In the genomic region with DNA sequence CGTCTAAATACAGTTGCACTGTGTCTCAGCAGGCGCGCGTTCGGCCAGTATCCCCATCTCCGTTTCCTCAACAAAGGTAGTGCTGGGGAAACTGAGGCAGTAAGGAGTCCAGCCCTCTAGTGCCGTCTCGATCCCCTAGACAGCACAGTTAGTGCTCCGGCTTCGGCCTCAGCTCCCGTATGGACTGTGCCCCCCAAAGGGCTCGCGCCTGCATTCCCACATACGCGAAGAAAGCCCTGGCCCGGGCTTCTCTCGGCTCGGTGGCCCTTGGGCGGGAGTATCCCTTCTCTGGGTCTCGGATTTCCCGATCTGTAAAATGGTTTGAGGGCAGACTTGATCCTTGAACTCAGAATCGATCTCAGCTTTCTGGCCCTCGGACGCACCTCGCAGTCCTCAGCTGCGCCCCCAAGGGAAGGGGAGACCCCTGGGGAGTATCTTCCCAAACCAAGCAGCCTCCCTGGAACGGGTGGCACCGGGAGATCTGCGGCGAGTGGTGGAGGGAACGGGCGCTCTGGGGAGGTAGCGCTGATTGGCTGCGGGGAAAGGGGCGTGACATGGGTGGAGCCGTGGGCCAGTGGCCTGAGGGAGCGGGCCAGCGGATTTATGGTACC, we compare ENCODE assay signal across 8 cellular contexts. TPM values are rescaled to one million over a fixed set of nuclear protein-coding genes. Genes with fewer than 3 reads are reported as not detected.
DNase-seq lines count a peak whose midpoint lies in the region; ATAC-seq and TF ChIP-seq lines count a peak whose summit lies in the region.

No MANE protein-coding gene starts in this region.

- no peaks in the 10 kb centered on the region for H3K9me3 Mint-ChIP-seq in Caco-2 (ENCODE audit: unreplicated experiment)
- no peaks in the 10 kb centered on the region for H3K9me3 Mint-ChIP-seq in activated T-helper 17 cell treated with anti-CD3 and anti-CD28 coated beads, Interleukin-2, amount 50 U/mL, for 72 hours
- H3K9me3 Mint-ChIP-seq in naive thymus-derived CD4-positive, alpha-beta T cell, result peaks cover 0 to 3% (median 0%) of the 10 kb centered on the region in 11 donors

- intact Hi-C loops in Caco-2 (cut with micrococcal nuclease; ENCODE audit: unreplicated experiment) (loop anchor here (1.0 kb wide), 1 partner anchor 18 kb away; no protein-coding TSS in a partner anchor), Panc1 (cut with micrococcal nuclease; ENCODE audit: unreplicated experiment) (no loop called here)
- intact Hi-C loops in naive thymus-derived CD4-positive, alpha-beta T cell (cut with micrococcal nuclease), result loop anchor here (1.0 to 5.0 kb wide), 19 partner anchors 12 to 1634 kb away; partner anchors contain the start of genes ARHGAP1 (in 2 of the 2), ATG13 (in 2 of the 2), CRY2 (in 2 of the 2) and HARBI1 (in 2 of the 2)

- ATAC-seq in GM21515 (IDR thresholded peaks at IDR 0.05; ENCODE audit: unreplicated experiment) (peak; percentile 38), Panc1 (peak; percentile 78)
- ATAC-seq in activated T-helper 17 cell treated with anti-CD3 and anti-CD28 coated beads, Interleukin-2, amount 50 U/mL, for 72 hours (replicated peaks), result peak; percentile 56
- ATAC-seq in naive thymus-derived CD4-positive, alpha-beta T cell, result no peak

- in situ Hi-C loops in Panc1 (cut with HindIII; ENCODE audit: low pct_unique_long_range_greater_than_20kb, low sequenced_read_pairs), result no loop called here

- H3K27me3 Mint-ChIP-seq in Caco-2 (ENCODE audit: insufficient read depth, unreplicated experiment), result no peaks in the 10 kb centered on the region
- no peaks in the 10 kb centered on the region for H3K27me3 Mint-ChIP-seq in activated T-helper 17 cell treated with anti-CD3 and anti-CD28 coated beads, Interleukin-2, amount 50 U/mL, for 72 hours
- H3K27me3 Mint-ChIP-seq in naive thymus-derived CD4-positive, alpha-beta T cell, result peaks cover 0 to 16% (median 4%) of the 10 kb centered on the region in 5 donors

- CTCF ChIA-PET in Caco-2 (lab: Charles Lee), result interaction anchor here (0.7 to 1.4 kb wide), 5 partner anchors 19 to 147 kb away, joined by 3 to 6 read pairs (median 4); no protein-coding TSS in a partner anchor
- CTCF ChIA-PET in Panc1 (lab: Charles Lee), result no interaction called here
- CTCF ChIA-PET in naive thymus-derived CD4-positive, alpha-beta T cell (lab: Charles Lee), result interaction anchor here (0.5 to 1.2 kb wide), 7 partner anchors 8 to 267 kb away, joined by 3 to 4 read pairs (median 3); partner anchors contain the start of gene CRY2

- no peak for TF ChIP-seq CTCF in Caco-2 (IDR thresholded peaks at IDR 0.05; ENCODE audit: insufficient read depth in 1 of 2, low read depth in 1 of 2, low read length in 1 of 2, severe bottlenecking in 1 of 2, unreplicated experiment in 1 of 2)
- no peak for TF ChIP-seq CTCF in Panc1 (IDR thresholded peaks at IDR 0.05)

- H3K27ac ChIP-seq in Panc1 (ENCODE audit: low read length), result peak overlapping the region; percentile 94
- H3K27ac ChIP-seq in naive thymus-derived CD4-positive, alpha-beta T cell (ENCODE audit: low read depth, low read length), result peak overlapping the region; percentile 87

- peak; percentile 88 to 89 for DNase-seq in Caco-2
- DNase-seq in KG1 (lab: John Stamatoyannopoulos, UW), result peak; percentile 37
- peak; percentile 33 for DNase-seq in Panc1 (ENCODE audit: low read depth, low spot score)
- peak; percentile 55 for DNase-seq in fibroblast of peridontal ligament (ENCODE audit: extremely low read depth)
- DNase-seq in naive thymus-derived CD4-positive, alpha-beta T cell, result peak in 2 of 9 donors; percentile 35 to 80
- DNase-seq in stromal cell of bone marrow (ENCODE audit: low read depth), result peak; percentile 55

- H3K9me3 ChIP-seq in Caco-2 (no peaks in the 10 kb centered on the region), Panc1 (ENCODE audit: control insufficient read depth, insufficient read depth, low read depth, low read length) (no peaks in the 10 kb centered on the region)
- H3K9me3 ChIP-seq in naive thymus-derived CD4-positive, alpha-beta T cell (ENCODE audit: control insufficient read depth in 2 of 3, low read length in 3 of 3), result no peaks in the 10 kb centered on the region

- H3K4me1 ChIP-seq in Caco-2 (peaks cover 17% of the 10 kb centered on the region), Panc1 (ENCODE audit: control insufficient read depth, insufficient read depth, low read length) (peaks cover 11% of the 10 kb centered on the region)
- H3K4me1 ChIP-seq in naive thymus-derived CD4-positive, alpha-beta T cell (ENCODE audit: control insufficient read depth in 2 of 2, insufficient read depth in 2 of 2, low read length in 2 of 2), result peaks cover 24 to 36% of the 10 kb centered on the region in 2 donors

- TSS peak; percentile 44 for BruUV-seq in Caco-2 (replicated peaks; lab: Mats Ljungman, UMichigan)
- no TSS peak for BruUV-seq in Panc1 (replicated peaks; lab: Mats Ljungman, UMichigan)

- H3K4me3 ChIP-seq in Caco-2 (ENCODE audit: low read depth, low read length) (peak overlapping the region; percentile 92), Panc1 (ENCODE audit: low read depth in 2 of 2, low read length in 2 of 2) (peak overlapping the region; percentile 95 to 100)
- H3K4me3 ChIP-seq in naive thymus-derived CD4-positive, alpha-beta T cell (ENCODE audit: low read length), result peak overlapping the region; percentile 72

- H3K4me3 Mint-ChIP-seq in Caco-2 (ENCODE audit: unreplicated experiment), result peak overlapping the region; percentile 83
- H3K4me3 Mint-ChIP-seq in activated T-helper 17 cell treated with anti-CD3 and anti-CD28 coated beads, Interleukin-2, amount 50 U/mL, for 72 hours, result peak overlapping the region; percentile 98
- peak overlapping the region; percentile 86 to 98 (median 96) for H3K4me3 Mint-ChIP-seq in naive thymus-derived CD4-positive, alpha-beta T cell

- POLR2A ChIA-PET in Caco-2 (lab: Charles Lee) (interaction anchor here (0.6 to 1.0 kb wide), 6 partner anchors 8 to 1660 kb away, joined by 4 to 5 read pairs (median 4); no protein-coding TSS in a partner anchor), Panc1 (lab: Charles Lee) (no interaction called here)
- POLR2A ChIA-PET in naive thymus-derived CD4-positive, alpha-beta T cell (lab: Charles Lee), result interaction anchor here (0.5 to 3.3 kb wide), 8 partner anchors 8 to 689 kb away, joined by 3 to 26 read pairs (median 4); partner anchors contain the start of gene CRY2

- peaks cover 6% of the 10 kb centered on the region for H3K4me1 Mint-ChIP-seq in Caco-2 (ENCODE audit: low read depth, unreplicated experiment)
- H3K4me1 Mint-ChIP-seq in activated T-helper 17 cell treated with anti-CD3 and anti-CD28 coated beads, Interleukin-2, amount 50 U/mL, for 72 hours, result peaks cover 10% of the 10 kb centered on the region
- H3K4me1 Mint-ChIP-seq in naive thymus-derived CD4-positive, alpha-beta T cell, result peaks cover 34 to 65% (median 49%) of the 10 kb centered on the region in 7 donors

- H3K27ac Mint-ChIP-seq in Caco-2 (ENCODE audit: unreplicated experiment), result peak overlapping the region; percentile 99
- H3K27ac Mint-ChIP-seq in activated T-helper 17 cell treated with anti-CD3 and anti-CD28 coated beads, Interleukin-2, amount 50 U/mL, for 72 hours, result peak overlapping the region; percentile 94
- peak overlapping the region; percentile 91 to 100 (median 98) for H3K27ac Mint-ChIP-seq in naive thymus-derived CD4-positive, alpha-beta T cell

- no peaks in the 10 kb centered on the region for H3K27me3 ChIP-seq in Caco-2 (replicated peaks; ENCODE audit: control insufficient read depth, insufficient read depth, low read length)
- H3K27me3 ChIP-seq in Panc1 (ENCODE audit: control insufficient read depth, insufficient read depth, low read length), result no peaks in the 10 kb centered on the region; the same call in 1 of the 2 replicates
- H3K27me3 ChIP-seq in naive thymus-derived CD4-positive, alpha-beta T cell (ENCODE audit: control insufficient read depth in 2 of 2, insufficient read depth in 2 of 2, low read length in 2 of 2), result no peaks in the 10 kb centered on the region

- H3K36me3 ChIP-seq in Caco-2 (ENCODE audit: control insufficient read depth, insufficient read depth, low read length), result peaks cover 3% of the 10 kb centered on the region
- H3K36me3 ChIP-seq in Panc1 (ENCODE audit: control insufficient read depth, insufficient read depth, low read length), result peaks cover 12% of the 10 kb centered on the region
- peaks cover 5 to 26% (median 9%) of the 10 kb centered on the region in 3 experiments for H3K36me3 ChIP-seq in naive thymus-derived CD4-positive, alpha-beta T cell (ENCODE audit: control insufficient read depth in 2 of 3, insufficient read depth in 3 of 3, low read length in 3 of 3)

- H3K36me3 Mint-ChIP-seq in Caco-2 (ENCODE audit: insufficient read depth, unreplicated experiment), result peaks cover 28% of the 10 kb centered on the region
- peaks cover 38% of the 10 kb centered on the region for H3K36me3 Mint-ChIP-seq in activated T-helper 17 cell treated with anti-CD3 and anti-CD28 coated beads, Interleukin-2, amount 50 U/mL, for 72 hours (ENCODE audit: low read depth)
- peaks cover 0 to 8% (median 0%) of the 10 kb centered on the region in 5 donors for H3K36me3 Mint-ChIP-seq in naive thymus-derived CD4-positive, alpha-beta T cell

RNA-seq across cellular contexts. Expression of gene PEX16, which starts 0.8 kb away (rescaled TPM):
- total RNA-seq in Caco-2 (2022) (41.4 and 45.8 TPM in 2 replicates), Panc1 (2021; ENCODE audit: unreplicated experiment) (37.5 TPM)
- 56.2 TPM for polyA plus RNA-seq in Panc1 (2012; ENCODE audit: insufficient read length)
- total RNA-seq in activated T-helper 17 cell treated with anti-CD3 and anti-CD28 coated beads, Interleukin-2, amount 50 U/mL, for 72 hours, result 10 to 100 TPM; 27.9 to 45.4 TPM
- 10 to 100 TPM; 48.2 to 64.3 (median 58.1) TPM for total RNA-seq in naive thymus-derived CD4-positive, alpha-beta T cell
- polyA plus RNA-seq in naive thymus-derived CD4-positive, alpha-beta T cell, result 10 to 100 TPM; 52.9 to 56.7 TPM

RNA-seq across cellular contexts. Expression of gene LARGE2, which starts 4.0 kb away (rescaled TPM):
- 62.3 and 67.4 TPM in 2 replicates for total RNA-seq in Caco-2 (2022)
- total RNA-seq in Panc1 (2021; ENCODE audit: unreplicated experiment), result 1.4 TPM
- polyA plus RNA-seq in Panc1 (2012; ENCODE audit: insufficient read length), result 3.7 TPM
- 1 to 10 TPM in 1 of 2 donors, under 1 TPM in 1; 0.80 to 1.8 TPM for total RNA-seq in activated T-helper 17 cell treated with anti-CD3 and anti-CD28 coated beads, Interleukin-2, amount 50 U/mL, for 72 hours
- total RNA-seq in naive thymus-derived CD4-positive, alpha-beta T cell, result 1 to 10 TPM in 4 of 5 experiments, not detected in 1; 1.2 to 4.8 (median 3.2) TPM
- polyA plus RNA-seq in naive thymus-derived CD4-positive, alpha-beta T cell, result under 1 TPM; 0.24 to 0.77 TPM

RNA-seq across cellular contexts. Expression of gene FREY1, which starts 11.4 kb away (rescaled TPM):
- total RNA-seq in Caco-2 (2022), result 1.2 and 1.3 TPM in 2 replicates
- total RNA-seq in Panc1 (2021; ENCODE audit: unreplicated experiment), result 1.4 TPM
- not detected for polyA plus RNA-seq in Panc1 (2012; ENCODE audit: insufficient read length)
- 1 to 10 TPM; 1.8 to 2.7 TPM for total RNA-seq in activated T-helper 17 cell treated with anti-CD3 and anti-CD28 coated beads, Interleukin-2, amount 50 U/mL, for 72 hours
- 1 to 10 TPM; 3.4 to 8.2 (median 4.6) TPM for total RNA-seq in naive thymus-derived CD4-positive, alpha-beta T cell
- polyA plus RNA-seq in naive thymus-derived CD4-positive, alpha-beta T cell, result not detected

RNA-seq across cellular contexts. Expression of gene MAPK8IP1, which starts 33.0 kb away (rescaled TPM):
- 8.2 and 8.5 TPM in 2 replicates for total RNA-seq in Caco-2 (2022)
- total RNA-seq in Panc1 (2021; ENCODE audit: unreplicated experiment), result 12.7 TPM
- 17.7 TPM for polyA plus RNA-seq in Panc1 (2012; ENCODE audit: insufficient read length)
- under 1 TPM; 0.65 to 0.93 TPM for total RNA-seq in activated T-helper 17 cell treated with anti-CD3 and anti-CD28 coated beads, Interleukin-2, amount 50 U/mL, for 72 hours
- total RNA-seq in naive thymus-derived CD4-positive, alpha-beta T cell, result 1 to 10 TPM in 2 of 5 experiments, under 1 TPM in 3; 0.65 to 7.0 (median 0.92) TPM
- polyA plus RNA-seq in naive thymus-derived CD4-positive, alpha-beta T cell, result not detected

Comparison
In these comparisons a context has a peak if more than half of its experiments do, and no peak if none do; other contexts are left out.
1. RNA of gene LARGE2, which starts 4.0 kb away (total RNA-seq): 62.3 to 67.4 TPM in Caco-2; 1.2 to 4.8 TPM in naive thymus-derived CD4-positive, alpha-beta T cell, 0.80 to 1.8 TPM in activated T-helper 17 cell treated with anti-CD3 and anti-CD28 coated beads, Interleukin-2, amount 50 U/mL, for 72 hours and 1.4 TPM in Panc1 (single experiment); every median in the first group is over 10 times any median in the second.
2. Peak in every context shown above with its lines, with median percentiles within 50 percentile points of each other: H3K4me3 ChIP-seq, H3K27ac Mint-ChIP-seq and H3K4me3 Mint-ChIP-seq.